ENCODE assay signal across 15 cellular contexts in genomic region chr2:108988076-108988795, GRCh38. TPM values are rescaled to one million over a fixed set of nuclear protein-coding genes. Genes with fewer than 3 reads are reported as not detected.
DNase-seq lines count a peak whose midpoint lies in the region; ATAC-seq and TF ChIP-seq lines count a peak whose summit lies in the region.
"Had no signal": no experiment of that assay in that cellular context is flagged by ENCODE, and none has a peak within 500 bp of the region (broad histone marks: within the 10 kb centered on the region; RNA-seq: fewer than 3 reads in every experiment).

No MANE protein-coding gene starts in this region.

- TF ChIP-seq CTCF in nephron progenitor cell (IDR thresholded peaks at IDR 0.05) (no peak), esophagus muscularis mucosa (IDR thresholded peaks at IDR 0.05) (no peak), stomach (IDR thresholded peaks at IDR 0.05) (no peak)

- H3K27me3 ChIP-seq in esophagus muscularis mucosa, result peaks cover 0 to 27% (median 0%) of the 10 kb centered on the region in 4 donors
- H3K27me3 ChIP-seq in stomach, result peaks cover 0 to 28% (median 6%) of the 10 kb centered on the region in 3 donors
- H3K27me3 ChIP-seq: upper lobe of left lung had no signal

- no peak overlapping the region for H3K27ac Mint-ChIP-seq in T-helper 1 cell treated with Interleukin-12 subunit alpha and Interleukin-12 subunit beta and Interleukin-4 antibody, amounts not matched to agents 30 μg/mL and 1 μg/mL, for 36 hours
- H3K27ac Mint-ChIP-seq in nephron progenitor cell, result peak overlapping the region; percentile 69

- ATAC-seq in activated T-cell treated with anti-CD3 and anti-CD28 coated beads, Interleukin-2, amount 50 U/mL, for 4 hours, result peak; percentile 34 to 56
- ATAC-seq in HG03139 (IDR thresholded peaks at IDR 0.05; ENCODE audit: unreplicated experiment), result no peak

- peaks cover 27% of the 10 kb centered on the region for H3K27me3 Mint-ChIP-seq in T-helper 1 cell treated with Interleukin-12 subunit alpha and Interleukin-12 subunit beta and Interleukin-4 antibody, amounts not matched to agents 30 μg/mL and 1 μg/mL, for 36 hours (ENCODE audit: low read depth)
- peaks cover 7% of the 10 kb centered on the region for H3K27me3 Mint-ChIP-seq in activated T-cell treated with anti-CD3 and anti-CD28 coated beads, Interleukin-2, amount 50 U/mL, for 4 hours (ENCODE audit: low read depth)
- no peaks in the 10 kb centered on the region for H3K27me3 Mint-ChIP-seq in nephron progenitor cell (ENCODE audit: low read depth, poor library complexity)

- TF ChIP-seq POLR2A in esophagus muscularis mucosa (IDR thresholded peaks at IDR 0.05; ENCODE audit: low read depth) (no peak), stomach (IDR thresholded peaks at IDR 0.05) (no peak)

- peaks cover 18% of the 10 kb centered on the region for H3K4me1 Mint-ChIP-seq in T-helper 1 cell treated with Interleukin-12 subunit alpha and Interleukin-12 subunit beta and Interleukin-4 antibody, amounts not matched to agents 30 μg/mL and 1 μg/mL, for 36 hours (ENCODE audit: low read depth)
- peaks cover 44% of the 10 kb centered on the region for H3K4me1 Mint-ChIP-seq in activated T-cell treated with anti-CD3 and anti-CD28 coated beads, Interleukin-2, amount 50 U/mL, for 4 hours (ENCODE audit: low read depth)
- H3K4me1 Mint-ChIP-seq in nephron progenitor cell, result peaks cover 85% of the 10 kb centered on the region

- H3K9me3 Mint-ChIP-seq in T-helper 1 cell treated with Interleukin-12 subunit alpha and Interleukin-12 subunit beta and Interleukin-4 antibody, amounts not matched to agents 30 μg/mL and 1 μg/mL, for 36 hours, result no peaks in the 10 kb centered on the region
- no peaks in the 10 kb centered on the region for H3K9me3 Mint-ChIP-seq in activated T-cell treated with anti-CD3 and anti-CD28 coated beads, Interleukin-2, amount 50 U/mL, for 4 hours
- peaks cover 2% of the 10 kb centered on the region for H3K9me3 Mint-ChIP-seq in nephron progenitor cell

- H3K36me3 Mint-ChIP-seq in T-helper 1 cell treated with Interleukin-12 subunit alpha and Interleukin-12 subunit beta and Interleukin-4 antibody, amounts not matched to agents 30 μg/mL and 1 μg/mL, for 36 hours (ENCODE audit: low read depth), result no peaks in the 10 kb centered on the region
- no peaks in the 10 kb centered on the region for H3K36me3 Mint-ChIP-seq in activated T-cell treated with anti-CD3 and anti-CD28 coated beads, Interleukin-2, amount 50 U/mL, for 4 hours (ENCODE audit: insufficient read depth)
- H3K36me3 Mint-ChIP-seq in nephron progenitor cell (ENCODE audit: low read depth), result no peaks in the 10 kb centered on the region

- TF ChIP-seq EP300 in esophagus muscularis mucosa (IDR thresholded peaks at IDR 0.05), result no peak
- TF ChIP-seq EP300 in stomach (IDR thresholded peaks at IDR 0.05), result no peak

- intact Hi-C loops in esophagus muscularis mucosa (cut with DNase I) (no loop called here), stomach (cut with DNase I; ENCODE audit: low total_unique reads) (no loop called here)

- peak overlapping the region; percentile 7 for H3K27ac ChIP-seq in epithelial cell of prostate
- H3K27ac ChIP-seq in esophagus muscularis mucosa (replicated peaks in 1 of 4), result no peak overlapping the region
- no peak overlapping the region for H3K27ac ChIP-seq in stomach
- H3K27ac ChIP-seq: 22Rv1, sigmoid colon, upper lobe of left lung had no signal

- H3K4me1 ChIP-seq in esophagus muscularis mucosa (peaks cover 0 to 7% (median 7%) of the 10 kb centered on the region in 4 donors), stomach (peaks cover 0 to 8% (median 3%) of the 10 kb centered on the region in 4 donors)

- no peaks in the 10 kb centered on the region for H3K36me3 ChIP-seq in esophagus muscularis mucosa
- no peaks in the 10 kb centered on the region for H3K36me3 ChIP-seq in stomach
- H3K36me3 ChIP-seq: sigmoid colon, upper lobe of left lung had no signal

- WGBS in esophagus muscularis mucosa, result 82% methylated on average over 19 of the region's 19 CpGs
- WGBS in stomach, 5 donors, result 69 to 75% (median 69%) methylated on average over 17 to 19 of the region's 19 CpGs

- H3K4me3 ChIP-seq in esophagus muscularis mucosa (no peak overlapping the region), stomach (peak overlapping the region in 1 of 4 donors; percentile 32)
- H3K4me3 ChIP-seq: sigmoid colon had no signal

- DNase-seq in T-helper 1 cell (no peak), epithelial cell of prostate (ENCODE audit: low read depth, low spot score) (no peak), nephron progenitor cell (no peak), esophagus muscularis mucosa (ENCODE audit: extremely low spot score) (no peak), stomach (no peak)
- DNase-seq in activated T-cell treated with anti-CD3 and anti-CD28 coated beads, Interleukin-2, amount 50 U/mL, for 4 hours, result no peak
- DNase-seq: aorta, erythroblast, NCI-H2029 treated with DMSO at 0.1 percent for 48 hours, sigmoid colon had no signal

- H3K4me3 Mint-ChIP-seq in T-helper 1 cell treated with Interleukin-12 subunit alpha and Interleukin-12 subunit beta and Interleukin-4 antibody, amounts not matched to agents 30 μg/mL and 1 μg/mL, for 36 hours, result peak overlapping the region; percentile 65
- peak overlapping the region; percentile 77 for H3K4me3 Mint-ChIP-seq in activated T-cell treated with anti-CD3 and anti-CD28 coated beads, Interleukin-2, amount 50 U/mL, for 4 hours
- peak overlapping the region; percentile 83 for H3K4me3 Mint-ChIP-seq in nephron progenitor cell

- no peaks in the 10 kb centered on the region for H3K9me3 ChIP-seq in esophagus muscularis mucosa
- no peaks in the 10 kb centered on the region for H3K9me3 ChIP-seq in stomach
- H3K9me3 ChIP-seq: sigmoid colon, upper lobe of left lung had no signal

RNA-seq across cellular contexts. Expression of gene EDAR, which starts 0.8 kb away (rescaled TPM):
- under 1 TPM in 2 of 3 donors, not detected in 1; 0.05 to 0.13 TPM for total RNA-seq in activated T-cell treated with anti-CD3 and anti-CD28 coated beads, Interleukin-2, amount 50 U/mL, for 4 hours
- total RNA-seq in esophagus muscularis mucosa, result not detected
- total RNA-seq in stomach, result 1 to 10 TPM in 1 of 5 donors, not detected in 4; 1.1 TPM
- polyA plus RNA-seq in stomach, result under 1 TPM in 1 of 3 donors, not detected in 2; 0.93 TPM
- total RNA-seq: aorta, myocyte, sigmoid colon had no signal
- polyA plus RNA-seq: aorta had no signal
